In the genomic region with DNA sequence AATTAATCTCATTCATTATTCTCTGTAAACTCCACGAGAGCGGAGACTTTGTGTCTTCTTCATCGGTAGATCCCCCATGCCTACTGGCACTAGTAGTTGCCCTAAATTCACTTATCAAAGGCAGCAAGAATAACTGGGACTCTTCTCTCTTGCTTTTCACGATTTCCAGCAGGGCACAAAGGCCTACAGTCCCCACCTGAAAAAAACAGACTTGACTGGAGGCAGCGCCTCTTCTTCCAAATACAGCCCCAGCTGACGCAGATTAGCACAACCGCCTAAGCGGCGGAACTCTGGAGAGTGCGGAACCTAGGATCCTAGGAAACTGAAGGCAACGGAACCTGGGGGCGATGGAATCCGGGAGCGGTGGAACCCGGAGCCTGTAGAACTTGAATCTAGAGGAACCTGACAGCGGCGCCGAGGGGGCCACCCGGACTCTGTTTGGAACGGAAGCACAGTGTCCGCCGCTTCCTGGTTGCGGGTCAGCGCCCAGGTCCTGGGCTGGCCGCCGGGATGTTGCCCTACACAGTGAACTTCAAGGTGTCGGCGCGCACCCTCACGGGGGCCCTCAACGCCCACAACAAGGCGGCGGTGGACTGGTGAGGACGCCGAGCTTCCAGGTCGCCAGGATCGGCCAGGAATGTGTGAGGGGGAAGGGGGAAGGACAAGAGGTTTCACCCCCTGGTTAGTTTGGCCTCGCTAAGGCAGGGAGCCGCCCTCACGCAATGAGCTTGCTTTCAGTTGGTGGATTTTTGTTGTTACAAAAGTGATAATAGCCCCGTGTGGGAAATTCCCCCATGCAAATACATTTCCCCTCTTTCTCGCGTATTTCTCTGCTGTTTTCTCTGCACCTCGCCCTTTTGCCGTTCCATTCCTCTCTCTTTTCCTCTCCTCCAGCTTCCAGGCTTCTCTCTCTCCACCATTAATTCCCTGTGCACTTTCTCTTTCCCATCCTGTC, we compare ENCODE assay signal across 8 cellular contexts. TPM values are rescaled to one million over a fixed set of nuclear protein-coding genes. Genes with fewer than 3 reads are reported as not detected.
A peak's percentile ranks its signal among the peaks of the same experiment; 100 is the strongest.
DNase-seq lines count a peak whose midpoint lies in the region; ATAC-seq and TF ChIP-seq lines count a peak whose summit lies in the region.

A gene with protein sequence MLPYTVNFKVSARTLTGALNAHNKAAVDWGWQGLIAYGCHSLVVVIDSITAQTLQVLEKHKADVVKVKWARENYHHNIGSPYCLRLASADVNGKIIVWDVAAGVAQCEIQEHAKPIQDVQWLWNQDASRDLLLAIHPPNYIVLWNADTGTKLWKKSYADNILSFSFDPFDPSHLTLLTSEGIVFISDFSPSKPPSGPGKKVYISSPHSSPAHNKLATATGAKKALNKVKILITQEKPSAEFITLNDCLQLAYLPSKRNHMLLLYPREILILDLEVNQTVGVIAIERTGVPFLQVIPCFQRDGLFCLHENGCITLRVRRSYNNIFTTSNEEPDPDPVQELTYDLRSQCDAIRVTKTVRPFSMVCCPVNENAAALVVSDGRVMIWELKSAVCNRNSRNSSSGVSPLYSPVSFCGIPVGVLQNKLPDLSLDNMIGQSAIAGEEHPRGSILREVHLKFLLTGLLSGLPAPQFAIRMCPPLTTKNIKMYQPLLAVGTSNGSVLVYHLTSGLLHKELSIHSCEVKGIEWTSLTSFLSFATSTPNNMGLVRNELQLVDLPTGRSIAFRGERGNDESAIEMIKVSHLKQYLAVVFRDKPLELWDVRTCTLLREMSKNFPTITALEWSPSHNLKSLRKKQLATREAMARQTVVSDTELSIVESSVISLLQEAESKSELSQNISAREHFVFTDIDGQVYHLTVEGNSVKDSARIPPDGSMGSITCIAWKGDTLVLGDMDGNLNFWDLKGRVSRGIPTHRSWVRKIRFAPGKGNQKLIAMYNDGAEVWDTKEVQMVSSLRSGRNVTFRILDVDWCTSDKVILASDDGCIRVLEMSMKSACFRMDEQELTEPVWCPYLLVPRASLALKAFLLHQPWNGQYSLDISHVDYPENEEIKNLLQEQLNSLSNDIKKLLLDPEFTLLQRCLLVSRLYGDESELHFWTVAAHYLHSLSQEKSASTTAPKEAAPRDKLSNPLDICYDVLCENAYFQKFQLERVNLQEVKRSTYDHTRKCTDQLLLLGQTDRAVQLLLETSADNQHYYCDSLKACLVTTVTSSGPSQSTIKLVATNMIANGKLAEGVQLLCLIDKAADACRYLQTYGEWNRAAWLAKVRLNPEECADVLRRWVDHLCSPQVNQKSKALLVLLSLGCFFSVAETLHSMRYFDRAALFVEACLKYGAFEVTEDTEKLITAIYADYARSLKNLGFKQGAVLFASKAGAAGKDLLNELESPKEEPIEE (plus strand): TSS at position 452 of the 955 bp plus-strand sequence. CDS start 59 bp downstream, at position 511.

- H3K4me1 Mint-ChIP-seq in naive B cell, result peaks cover 35 to 53% (median 51%) of the 10 kb centered on the region in 3 donors
- peaks cover 41% of the 10 kb centered on the region for H3K4me1 Mint-ChIP-seq in stimulated activated effector memory CD8-positive, alpha-beta T cell treated with anti-CD3 and anti-CD28 coated beads, Interleukin-12 subunit alpha, Interleukin-12 subunit beta, amount 100 ng/mL, for 72 hours

- ATAC-seq in GM21786 (IDR thresholded peaks at IDR 0.05; ENCODE audit: unreplicated experiment), result peak; percentile 97
- peak; percentile 93 to 95 for ATAC-seq in naive B cell (ENCODE audit: low read depth in 2 of 2)
- ATAC-seq in stimulated activated effector memory CD8-positive, alpha-beta T cell treated with anti-CD3 and anti-CD28 coated beads, Interleukin-12 subunit alpha, Interleukin-12 subunit beta, amount 100 ng/mL, for 72 hours, result peak; percentile 95

- H3K79me2 ChIP-seq in DOHH2 (ENCODE audit: control insufficient read depth, low read length), result peaks cover 58% of the 10 kb centered on the region
- H3K79me2 ChIP-seq in KMS-11 (ENCODE audit: insufficient read depth, low read depth), result peaks cover 20% of the 10 kb centered on the region; the same call in 1 of the 2 replicates

- H3K9me3 ChIP-seq in DOHH2 (ENCODE audit: control insufficient read depth, insufficient read depth, low read length), result no peaks in the 10 kb centered on the region

- H3K9ac ChIP-seq in KMS-11, result peak within 1 kb of the TSS; percentile 78

- H3K4me3 ChIP-seq in DOHH2 (ENCODE audit: low read length) (peak within 1 kb of the TSS; percentile 92), KMS-11 (IDR thresholded peaks at IDR 0.05; ENCODE audit: insufficient read depth, low read depth, low read length) (no peak within 1 kb of the TSS)

- H3K36me3 ChIP-seq in DOHH2 (ENCODE audit: control insufficient read depth, low read length) (peaks cover 33% of the 10 kb centered on the region), KMS-11 (ENCODE audit: insufficient read depth) (no peaks in the 10 kb centered on the region)

- peak within 1 kb of the TSS; percentile 96 to 100 (median 99) for H3K27ac Mint-ChIP-seq in naive B cell
- H3K27ac Mint-ChIP-seq in stimulated activated effector memory CD8-positive, alpha-beta T cell treated with anti-CD3 and anti-CD28 coated beads, Interleukin-12 subunit alpha, Interleukin-12 subunit beta, amount 100 ng/mL, for 72 hours, result peak within 1 kb of the TSS; percentile 99

- peak within 1 kb of the TSS; percentile 93 for H2AFZ ChIP-seq in KMS-11 (ENCODE audit: low read depth)

- H3K9me2 ChIP-seq in DOHH2 (replicated peaks; ENCODE audit: control insufficient read depth, low read length), result no peaks in the 10 kb centered on the region

- DNase-seq in RPMI7951 (ENCODE audit: low read depth) (peak; percentile 89), fibroblast of gingiva (ENCODE audit: low read depth) (peak; percentile 91), naive B cell (peak; percentile 81)
- peak; percentile 36 to 46 for DNase-seq in activated T-helper 1 cell treated with anti-CD3 and anti-CD28 coated beads, Interleukin-2, amount 50 U/mL, for 16 hours (ENCODE audit: low read depth in 1 of 2, low spot score in 1 of 2)
- peak; percentile 57 to 91 for DNase-seq in stimulated activated effector memory CD8-positive, alpha-beta T cell treated with anti-CD3 and anti-CD28 coated beads, Interleukin-12 subunit alpha, Interleukin-12 subunit beta, amount 100 ng/mL, for 72 hours (ENCODE audit: low spot score in 2 of 2)

- no peaks in the 10 kb centered on the region for H3K27me3 ChIP-seq in DOHH2 (ENCODE audit: control insufficient read depth, low read length)
- H3K27me3 ChIP-seq in KMS-11 (ENCODE audit: insufficient read depth, low read depth), result no peaks in the 10 kb centered on the region

- TF ChIP-seq CTCF in DOHH2 (IDR thresholded peaks at IDR 0.05; ENCODE audit: low read depth, low read length, poor library complexity, severe bottlenecking), result no peak
- no peak for TF ChIP-seq CTCF in KMS-11 (conservative IDR thresholded peaks at IDR 0.05; ENCODE audit: low read depth, low read length)

- H3K4me3 Mint-ChIP-seq in naive B cell, result peak within 1 kb of the TSS; percentile 85 to 100 (median 98)
- H3K4me3 Mint-ChIP-seq in stimulated activated effector memory CD8-positive, alpha-beta T cell treated with anti-CD3 and anti-CD28 coated beads, Interleukin-12 subunit alpha, Interleukin-12 subunit beta, amount 100 ng/mL, for 72 hours, result peak within 1 kb of the TSS; percentile 95

- H3K27me3 Mint-ChIP-seq in naive B cell, result peaks cover 0 to 5% (median 0%) of the 10 kb centered on the region in 3 donors

- H3K4me1 ChIP-seq in DOHH2 (ENCODE audit: control insufficient read depth, low read length) (peaks cover 17% of the 10 kb centered on the region), KMS-11 (ENCODE audit: low read depth, poor library complexity, severe bottlenecking) (peaks cover 15% of the 10 kb centered on the region)

- H4K20me1 ChIP-seq in DOHH2 (ENCODE audit: control insufficient read depth, insufficient read depth, low read depth, low read length) (no peaks in the 10 kb centered on the region; the same call in 1 of the 2 replicates), KMS-11 (ENCODE audit: insufficient read depth) (no peaks in the 10 kb centered on the region)

- H3K36me3 Mint-ChIP-seq in naive B cell, result peaks cover 10 to 15% of the 10 kb centered on the region in 2 donors
- H3K36me3 Mint-ChIP-seq in stimulated activated effector memory CD8-positive, alpha-beta T cell treated with anti-CD3 and anti-CD28 coated beads, Interleukin-12 subunit alpha, Interleukin-12 subunit beta, amount 100 ng/mL, for 72 hours, result peaks cover 44% of the 10 kb centered on the region

- H3K4me2 ChIP-seq in DOHH2 (ENCODE audit: low read length) (peak within 1 kb of the TSS; percentile 89), KMS-11 (peak within 1 kb of the TSS; percentile 80)

- H3K27ac ChIP-seq in DOHH2 (ENCODE audit: low read depth, low read length) (peak within 1 kb of the TSS; percentile 82), KMS-11 (peak within 1 kb of the TSS; percentile 70)

- H3K9me3 Mint-ChIP-seq in naive B cell, result peaks cover 0 to 9% (median 1%) of the 10 kb centered on the region in 7 donors
- H3K9me3 Mint-ChIP-seq in stimulated activated effector memory CD8-positive, alpha-beta T cell treated with anti-CD3 and anti-CD28 coated beads, Interleukin-12 subunit alpha, Interleukin-12 subunit beta, amount 100 ng/mL, for 72 hours, result peaks cover 4% of the 10 kb centered on the region

- H3F3A ChIP-seq in DOHH2 (ENCODE audit: control insufficient read depth, insufficient read depth), result 0 out of 2 replicates have a peak, but pooled peaks cover 3% of the 10 kb centered on the region

RNA-seq across cellular contexts. Expression of the gene that starts here (rescaled TPM):
- 33.4 and 33.5 TPM in 2 replicates for total RNA-seq in RPMI7951 (2014; rRNA removed; shearing (Covaris generic))
- 10 to 100 TPM; 36.2 to 59.0 (median 47.0) TPM for polyA plus RNA-seq in naive B cell (ENCODE audit: low read depth in 6 of 6)

Comparison
In these comparisons a context has a peak if more than half of its experiments do, and no peak if none do; other contexts are left out.
1. DNase-seq: peak in every context shown above with its lines; median percentile 91 in fibroblast of gingiva; 89 in RPMI7951; 81 in naive B cell; 74 in stimulated activated effector memory CD8-positive, alpha-beta T cell treated with anti-CD3 and anti-CD28 coated beads, Interleukin-12 subunit alpha, Interleukin-12 subunit beta, amount 100 ng/mL, for 72 hours; 41 in activated T-helper 1 cell treated with anti-CD3 and anti-CD28 coated beads, Interleukin-2, amount 50 U/mL, for 16 hours.